In the genomic region with DNA sequence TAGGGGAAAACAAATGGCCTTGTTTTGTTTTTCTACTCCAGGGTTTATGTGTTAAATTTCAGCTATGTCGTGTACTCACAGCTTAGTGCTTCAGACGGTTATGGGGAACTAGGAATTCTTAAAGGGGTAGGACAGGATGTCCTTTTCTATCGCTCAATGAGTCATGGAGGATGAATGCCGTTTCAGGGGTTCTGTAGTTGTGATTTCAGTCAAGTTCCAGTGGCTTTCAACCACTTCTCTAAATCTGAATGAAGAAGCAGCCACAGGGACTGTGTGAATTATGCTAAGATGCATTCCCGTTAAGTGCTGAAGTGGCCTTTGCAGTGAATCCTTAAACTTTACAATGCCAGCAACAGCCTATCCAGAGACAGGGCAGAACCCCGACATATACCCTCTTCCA, we compare ENCODE assay signal across 7 cellular contexts.
DNase-seq lines count a peak whose midpoint lies in the region; ATAC-seq and TF ChIP-seq lines count a peak whose summit lies in the region.

No MANE protein-coding gene starts in this region.

- H3K4me1 ChIP-seq in gastroesophageal sphincter: peaks cover 3 to 46% (median 6%) of the 10 kb centered on the region in 3 donors

- peak overlapping the region in 3 of 4 donors; percentile 35 to 61 (median 60) for H3K27ac ChIP-seq in gastroesophageal sphincter

- intact Hi-C loops in sciatic nerve (cut with DNase I): loop anchor here (10.0 kb wide), 1 partner anchor 1227 kb away; a partner anchor contains a TSS

- H3K4me3 Mint-ChIP-seq in activated CD4-positive, alpha-beta T cell treated with anti-CD3 and anti-CD28 coated beads, Interleukin-2, amount 10 ng/mL, durations not matched to agents 7 days and 5 days: no peak overlapping the region

- CTCF ChIA-PET in activated CD4-positive, alpha-beta T cell treated with anti-CD3 and anti-CD28 coated beads, Interleukin-2, amount 10 ng/mL, durations not matched to agents 7 days and 5 days (lab: Charles Lee): no interaction called here

- ATAC-seq in HG02981 (IDR thresholded peaks at IDR 0.05; ENCODE audit: unreplicated experiment): peak; percentile 92
- peak; percentile 64 for ATAC-seq in gastroesophageal sphincter
- ATAC-seq in sciatic nerve: peak; percentile 78

- no peak for TF ChIP-seq EP300 in gastroesophageal sphincter (IDR thresholded peaks at IDR 0.05)

- DNase-seq in GM19238 (ENCODE audit: insufficient read length, low spot score) (peak; percentile 6), SIG-M5 (lab: John Stamatoyannopoulos, UW) (peak; percentile 89), sciatic nerve (ENCODE audit: low spot score) (no peak), SW480 (ENCODE audit: low spot score) (no peak)
- no peak for DNase-seq in activated CD4-positive, alpha-beta T cell treated with anti-CD3 and anti-CD28 coated beads, Interleukin-2, amount 10 ng/mL, durations not matched to agents 7 days and 5 days

- POLR2A ChIA-PET in activated CD4-positive, alpha-beta T cell treated with anti-CD3 and anti-CD28 coated beads, Interleukin-2, amount 10 ng/mL, durations not matched to agents 7 days and 5 days (lab: Charles Lee): no interaction called here

- H3K4me1 Mint-ChIP-seq in activated CD4-positive, alpha-beta T cell treated with anti-CD3 and anti-CD28 coated beads, Interleukin-2, amount 10 ng/mL, durations not matched to agents 7 days and 5 days: peaks cover 14% of the 10 kb centered on the region

- H3K36me3 Mint-ChIP-seq in activated CD4-positive, alpha-beta T cell treated with anti-CD3 and anti-CD28 coated beads, Interleukin-2, amount 10 ng/mL, durations not matched to agents 7 days and 5 days (ENCODE audit: low read depth): no peaks in the 10 kb centered on the region

- no peak overlapping the region for H3K4me3 ChIP-seq in gastroesophageal sphincter

- WGBS in gastroesophageal sphincter (ENCODE audit: low coverage in 1 of 2), 2 donors: 52 to 75% methylated on average over 3 to 6 of the region's 6 CpGs

- H3K36me3 ChIP-seq in gastroesophageal sphincter: no peaks in the 10 kb centered on the region

- TF ChIP-seq POLR2A in gastroesophageal sphincter (IDR thresholded peaks at IDR 0.05): no peak

- H3K27me3 Mint-ChIP-seq in activated CD4-positive, alpha-beta T cell treated with anti-CD3 and anti-CD28 coated beads, Interleukin-2, amount 10 ng/mL, durations not matched to agents 7 days and 5 days: peaks cover 2% of the 10 kb centered on the region

- H3K9me3 Mint-ChIP-seq in activated CD4-positive, alpha-beta T cell treated with anti-CD3 and anti-CD28 coated beads, Interleukin-2, amount 10 ng/mL, durations not matched to agents 7 days and 5 days: no peaks in the 10 kb centered on the region

- no peak overlapping the region for H3K27ac Mint-ChIP-seq in activated CD4-positive, alpha-beta T cell treated with anti-CD3 and anti-CD28 coated beads, Interleukin-2, amount 10 ng/mL, durations not matched to agents 7 days and 5 days

- no peaks in the 10 kb centered on the region for H3K27me3 ChIP-seq in gastroesophageal sphincter

- no peak for TF ChIP-seq CTCF in gastroesophageal sphincter (IDR thresholded peaks at IDR 0.05)

- H3K9me3 ChIP-seq in gastroesophageal sphincter: no peaks in the 10 kb centered on the region

Comparison
In these comparisons a context has a peak if more than half of its experiments do, and no peak if none do; other contexts are left out.
1. DNase-seq: peak in GM19238 (single experiment) and SIG-M5 (single experiment); none in sciatic nerve (single experiment), SW480 (single experiment) and activated CD4-positive, alpha-beta T cell treated with anti-CD3 and anti-CD28 coated beads, Interleukin-2, amount 10 ng/mL, durations not matched to agents 7 days and 5 days (single experiment).
2. Peak in every context shown above with its lines, with median percentiles within 50 percentile points of each other: ATAC-seq.